12 cellular contexts compared by ENCODE assay signal in genomic region chr3:127691494-127691893, GRCh38. TPM values are rescaled to one million over a fixed set of nuclear protein-coding genes. Genes with fewer than 3 reads are reported as not detected.
DNase-seq lines count a peak whose midpoint lies in the region; ATAC-seq lines count a peak whose summit lies in the region.
"Had no signal": no experiment of that assay in that cellular context is flagged by ENCODE, and none has a peak within 500 bp of the region (broad histone marks: within the 10 kb centered on the region; RNA-seq: fewer than 3 reads in every experiment).

No MANE protein-coding gene starts in this region.

- H3K36me3 Mint-ChIP-seq in naive thymus-derived CD4-positive, alpha-beta T cell = no peaks in the 10 kb centered on the region
- H3K36me3 Mint-ChIP-seq: activated naive CD4-positive, alpha-beta T cell treated with anti-CD3 and anti-CD28 coated beads, Interleukin-2, amount 50 U/mL, for 24 hours had no signal

- CTCF ChIA-PET in naive thymus-derived CD4-positive, alpha-beta T cell (lab: Charles Lee) = no interaction called here

- H3K36me3 ChIP-seq in naive thymus-derived CD4-positive, alpha-beta T cell (ENCODE audit: control insufficient read depth in 2 of 3, insufficient read depth in 3 of 3, low read length in 3 of 3) = no peaks in the 10 kb centered on the region

- no peaks in the 10 kb centered on the region for H3K27me3 ChIP-seq in naive thymus-derived CD4-positive, alpha-beta T cell (ENCODE audit: control insufficient read depth in 2 of 2, insufficient read depth in 2 of 2, low read length in 2 of 2)

- intact Hi-C loops in sciatic nerve (cut with DNase I) = no loop called here
- intact Hi-C loops in naive thymus-derived CD4-positive, alpha-beta T cell (cut with micrococcal nuclease) = no loop called here

- H3K4me3 Mint-ChIP-seq in naive thymus-derived CD4-positive, alpha-beta T cell = no peak overlapping the region
- H3K4me3 Mint-ChIP-seq: activated naive CD4-positive, alpha-beta T cell treated with anti-CD3 and anti-CD28 coated beads, Interleukin-2, amount 50 U/mL, for 24 hours had no signal

- H3K4me1 Mint-ChIP-seq in naive thymus-derived CD4-positive, alpha-beta T cell = peaks cover 0 to 2% (median 0%) of the 10 kb centered on the region in 7 donors
- H3K4me1 Mint-ChIP-seq: activated naive CD4-positive, alpha-beta T cell treated with anti-CD3 and anti-CD28 coated beads, Interleukin-2, amount 50 U/mL, for 24 hours had no signal

- POLR2A ChIA-PET in naive thymus-derived CD4-positive, alpha-beta T cell (lab: Charles Lee) = no interaction called here

- ATAC-seq in sciatic nerve = peak; percentile 16
- ATAC-seq in GM18519 (IDR thresholded peaks at IDR 0.05; ENCODE audit: low FRiP score, unreplicated experiment) = no peak
- no peak for ATAC-seq in HG02571 (IDR thresholded peaks at IDR 0.05; ENCODE audit: unreplicated experiment)
- no peak for ATAC-seq in naive thymus-derived CD4-positive, alpha-beta T cell

- no peak overlapping the region for H3K27ac Mint-ChIP-seq in naive thymus-derived CD4-positive, alpha-beta T cell
- H3K27ac Mint-ChIP-seq: activated naive CD4-positive, alpha-beta T cell treated with anti-CD3 and anti-CD28 coated beads, Interleukin-2, amount 50 U/mL, for 24 hours had no signal

- DNase-seq in GF-D8 (lab: John Stamatoyannopoulos, UW) (peak; percentile 32), SW480 (ENCODE audit: low spot score) (peak; percentile 36), islet precursor cell (peak; percentile 54), sciatic nerve (ENCODE audit: low spot score) (no peak), occipital lobe (lab: John Stamatoyannopoulos, UW) (no peak)
- DNase-seq in naive thymus-derived CD4-positive, alpha-beta T cell = no peak
- DNase-seq: activated CD4-positive, CD25-positive, alpha-beta regulatory T cell; central memory CD4-positive, alpha-beta T cell; T-helper 1 cell had no signal

- H3K9me3 Mint-ChIP-seq in naive thymus-derived CD4-positive, alpha-beta T cell = peaks cover 0 to 2% (median 0%) of the 10 kb centered on the region in 11 donors
- H3K9me3 Mint-ChIP-seq: activated naive CD4-positive, alpha-beta T cell treated with anti-CD3 and anti-CD28 coated beads, Interleukin-2, amount 50 U/mL, for 24 hours had no signal

- no peak overlapping the region for H3K27ac ChIP-seq in naive thymus-derived CD4-positive, alpha-beta T cell (ENCODE audit: low read depth, low read length)

- H3K4me1 ChIP-seq in naive thymus-derived CD4-positive, alpha-beta T cell (ENCODE audit: control insufficient read depth in 2 of 2, insufficient read depth in 2 of 2, low read length in 2 of 2) = no peaks in the 10 kb centered on the region

- no peaks in the 10 kb centered on the region for H3K27me3 Mint-ChIP-seq in naive thymus-derived CD4-positive, alpha-beta T cell
- H3K27me3 Mint-ChIP-seq: activated naive CD4-positive, alpha-beta T cell treated with anti-CD3 and anti-CD28 coated beads, Interleukin-2, amount 50 U/mL, for 24 hours had no signal

- no peaks in the 10 kb centered on the region for H3K9me3 ChIP-seq in naive thymus-derived CD4-positive, alpha-beta T cell (ENCODE audit: control insufficient read depth in 2 of 3, low read length in 3 of 3)

- H3K4me3 ChIP-seq in naive thymus-derived CD4-positive, alpha-beta T cell (ENCODE audit: low read length) = no peak overlapping the region

RNA-seq across cellular contexts. Expression of gene ABTB1, which starts 18.7 kb away (rescaled TPM):
- 98.8 TPM for total RNA-seq in sciatic nerve
- total RNA-seq in occipital lobe = 4.7 TPM
- 100 to 1,000 TPM in 4 of 5 experiments, 10 to 100 TPM in 1; 26.7 to 182 (median 124) TPM for total RNA-seq in naive thymus-derived CD4-positive, alpha-beta T cell
- polyA plus RNA-seq in naive thymus-derived CD4-positive, alpha-beta T cell = 10 to 100 TPM; 67.4 to 86.8 TPM

Comparison
In these comparisons a context has a peak if more than half of its experiments do, and no peak if none do; other contexts are left out.
1. DNase-seq: peak in GF-D8 (single experiment), SW480 (single experiment) and islet precursor cell (single experiment); none in sciatic nerve (single experiment), occipital lobe (single experiment) and naive thymus-derived CD4-positive, alpha-beta T cell (0 of 9).